In genomic region chr11:115054541-115055538, GRCh38 we compare ENCODE assay signal across 22 cellular contexts.
DNase-seq lines count a peak whose midpoint lies in the region; ATAC-seq and TF ChIP-seq lines count a peak whose summit lies in the region.
"Had no signal": no experiment of that assay in that cellular context is flagged by ENCODE, and none has a peak within 500 bp of the region (broad histone marks: within the 10 kb centered on the region; RNA-seq: fewer than 3 reads in every experiment).

No MANE protein-coding gene starts in this region.

- H3K27ac Mint-ChIP-seq in nephron progenitor cell, result peak overlapping the region; percentile 91
- H3K27ac Mint-ChIP-seq in immature natural killer cell, result no peak overlapping the region
- H3K27ac Mint-ChIP-seq in natural killer cell treated with Interleukin-12 subunit alpha and Interleukin-12 subunit beta and Interleukin-15 and Interleukin-18, amount 100 ng/mL, for 72 hours, result no peak overlapping the region
- H3K27ac Mint-ChIP-seq: endodermal cell; stimulated activated naive CD8-positive, alpha-beta T cell treated with anti-CD3 and anti-CD28 coated beads, Interleukin-15, amount 100 ng/mL, for 72 hours had no signal

- in situ Hi-C loops in astrocyte of the spinal cord (cut with HindIII; ENCODE audit: low sequenced_read_pairs), result no loop called here

- H3K9me3 Mint-ChIP-seq in nephron progenitor cell (peaks cover 24% of the 10 kb centered on the region), immature natural killer cell (peaks cover 0 to 14% (median 6%) of the 10 kb centered on the region in 6 donors)
- H3K9me3 Mint-ChIP-seq in natural killer cell treated with Interleukin-12 subunit alpha and Interleukin-12 subunit beta and Interleukin-15 and Interleukin-18, amount 100 ng/mL, for 72 hours, result peaks cover 10% of the 10 kb centered on the region

- ATAC-seq in natural killer cell treated with Interleukin-12 subunit alpha and Interleukin-12 subunit beta and Interleukin-15 and Interleukin-18, amount 100 ng/mL, for 72 hours, result no peak
- ATAC-seq: mucosa of descending colon; stimulated activated naive CD8-positive, alpha-beta T cell treated with anti-CD3 and anti-CD28 coated beads, Interleukin-15, amount 100 ng/mL, for 72 hours had no signal

- peak; percentile 32 for DNase-seq in DMS153 (lab: John Stamatoyannopoulos, UW)
- no peak for DNase-seq in DMS153 treated with DMSO at 0.1 percent for 48 hours (lab: John Stamatoyannopoulos, UW; ENCODE audit: unreplicated experiment)
- peak; percentile 11 for DNase-seq in NCI-H345 treated with DMSO at 0.1 percent for 48 hours (lab: John Stamatoyannopoulos, UW; ENCODE audit: unreplicated experiment)
- peak; percentile 4 for DNase-seq in astrocyte of the spinal cord (ENCODE audit: low read depth, low spot score)
- DNase-seq in nephron progenitor cell, result no peak
- DNase-seq in immature natural killer cell, result no peak
- DNase-seq in natural killer cell treated with Interleukin-12 subunit alpha and Interleukin-12 subunit beta and Interleukin-15 and Interleukin-18, amount 100 ng/mL, for 72 hours (ENCODE audit: low spot score), result no peak
- DNase-seq in activated CD4-positive, alpha-beta T cell treated with anti-CD3 and anti-CD28 coated beads, Interleukin-2, amount 50 U/mL, for 48 hours, result no peak
- DNase-seq: activated CD4-positive, CD25-positive, alpha-beta regulatory T cell; DMS 273 treated with DMSO at 0.1 percent for 48 hours; endodermal cell; HCEC 1CT; hippocampal formation; Karpas-422; mucosa of descending colon; NCI-H187 treated with DMSO at 0.1 percent for 48 hours; sigmoid colon; stimulated activated CD4-positive, alpha-beta T cell treated with anti-CD3 and anti-CD28 coated beads, Interleukin-1b, Interleukin-23, amount 100 ng/mL, for 48 hours; stimulated activated naive CD8-positive, alpha-beta T cell treated with anti-CD3 and anti-CD28 coated beads, Interleukin-15, amount 100 ng/mL, for 72 hours; T-helper 2 cell; upper lobe of left lung had no signal

- no peak for TF ChIP-seq CTCF in astrocyte of the spinal cord (IDR thresholded peaks at IDR 0.05; ENCODE audit: low read depth, low read length)
- no peak for TF ChIP-seq CTCF in nephron progenitor cell (IDR thresholded peaks at IDR 0.05)

- H3K4me1 Mint-ChIP-seq in nephron progenitor cell, result peaks cover 34% of the 10 kb centered on the region
- H3K4me1 Mint-ChIP-seq in immature natural killer cell, result no peaks in the 10 kb centered on the region
- no peaks in the 10 kb centered on the region for H3K4me1 Mint-ChIP-seq in natural killer cell treated with Interleukin-12 subunit alpha and Interleukin-12 subunit beta and Interleukin-15 and Interleukin-18, amount 100 ng/mL, for 72 hours (ENCODE audit: low read depth in 2 of 2)
- H3K4me1 Mint-ChIP-seq: stimulated activated naive CD8-positive, alpha-beta T cell treated with anti-CD3 and anti-CD28 coated beads, Interleukin-15, amount 100 ng/mL, for 72 hours had no signal

- peaks cover 12% of the 10 kb centered on the region for H3K27me3 Mint-ChIP-seq in nephron progenitor cell (ENCODE audit: low read depth, poor library complexity)
- H3K27me3 Mint-ChIP-seq in immature natural killer cell (ENCODE audit: low read depth in 3 of 3), result peaks cover 0 to 4% (median 2%) of the 10 kb centered on the region in 3 donors
- no peaks in the 10 kb centered on the region for H3K27me3 Mint-ChIP-seq in natural killer cell treated with Interleukin-12 subunit alpha and Interleukin-12 subunit beta and Interleukin-15 and Interleukin-18, amount 100 ng/mL, for 72 hours
- H3K27me3 Mint-ChIP-seq: stimulated activated naive CD8-positive, alpha-beta T cell treated with anti-CD3 and anti-CD28 coated beads, Interleukin-15, amount 100 ng/mL, for 72 hours had no signal

- H3K4me3 Mint-ChIP-seq in nephron progenitor cell (no peak overlapping the region), immature natural killer cell (no peak overlapping the region)
- no peak overlapping the region for H3K4me3 Mint-ChIP-seq in natural killer cell treated with Interleukin-12 subunit alpha and Interleukin-12 subunit beta and Interleukin-15 and Interleukin-18, amount 100 ng/mL, for 72 hours
- H3K4me3 Mint-ChIP-seq: endodermal cell; stimulated activated naive CD8-positive, alpha-beta T cell treated with anti-CD3 and anti-CD28 coated beads, Interleukin-15, amount 100 ng/mL, for 72 hours had no signal

- no peak overlapping the region for H3K4me3 ChIP-seq in astrocyte of the spinal cord (ENCODE audit: low read depth, low read length)
- H3K4me3 ChIP-seq: BLaER1 treated with 17β-estradiol and CSF1 and Interleukin-3, amounts not matched to agents 10 nM and 100 nM; mucosa of descending colon; sigmoid colon; upper lobe of left lung had no signal

- H3K36me3 Mint-ChIP-seq in nephron progenitor cell (ENCODE audit: low read depth) (peaks cover 5% of the 10 kb centered on the region), immature natural killer cell (no peaks in the 10 kb centered on the region)
- H3K36me3 Mint-ChIP-seq in natural killer cell treated with Interleukin-12 subunit alpha and Interleukin-12 subunit beta and Interleukin-15 and Interleukin-18, amount 100 ng/mL, for 72 hours, result no peaks in the 10 kb centered on the region

Comparison
In these comparisons a context has a peak if more than half of its experiments do, and no peak if none do; other contexts are left out.
1. DNase-seq: peak in DMS153 (single experiment), NCI-H345 treated with DMSO at 0.1 percent for 48 hours (single experiment) and astrocyte of the spinal cord (single experiment); none in DMS153 treated with DMSO at 0.1 percent for 48 hours (single experiment), nephron progenitor cell (single experiment), immature natural killer cell (0 of 3), natural killer cell treated with Interleukin-12 subunit alpha and Interleukin-12 subunit beta and Interleukin-15 and Interleukin-18, amount 100 ng/mL, for 72 hours (single experiment) and activated CD4-positive, alpha-beta T cell treated with anti-CD3 and anti-CD28 coated beads, Interleukin-2, amount 50 U/mL, for 48 hours (0 of 2).